ENCODE assay signal across 8 cellular contexts in genomic region chr7:143279186-143280098, GRCh38. TPM values are rescaled to one million over a fixed set of nuclear protein-coding genes. Genes with fewer than 3 reads are reported as not detected.
A peak's percentile ranks its signal among the peaks of the same experiment; 100 is the strongest.
DNase-seq lines count a peak whose midpoint lies in the region; ATAC-seq and TF ChIP-seq lines count a peak whose summit lies in the region.

No MANE protein-coding gene starts in this region.

- TF ChIP-seq CTCF in GM23338 (conservative IDR thresholded peaks at IDR 0.05; ENCODE audit: low read depth in 2 of 2): no peak
- TF ChIP-seq CTCF in progenitor cell of endocrine pancreas (IDR thresholded peaks at IDR 0.05; ENCODE audit: unreplicated experiment): no peak

- H3K27ac Mint-ChIP-seq in GM23338: no peak overlapping the region
- H3K27ac Mint-ChIP-seq in progenitor cell of endocrine pancreas: peak overlapping the region; percentile 89

- H3K27me3 Mint-ChIP-seq in GM23338 (ENCODE audit: insufficient read depth, low read depth, poor library complexity): peaks cover 5% of the 10 kb centered on the region
- H3K27me3 Mint-ChIP-seq in progenitor cell of endocrine pancreas: no peaks in the 10 kb centered on the region

- no peaks in the 10 kb centered on the region for H3K36me3 ChIP-seq in GM23338 (ENCODE audit: insufficient read depth)

- H3K9me3 Mint-ChIP-seq in GM23338 (no peaks in the 10 kb centered on the region), progenitor cell of endocrine pancreas (ENCODE audit: low read depth) (no peaks in the 10 kb centered on the region)

- H3K36me3 Mint-ChIP-seq in GM23338 (ENCODE audit: low read depth) (no peaks in the 10 kb centered on the region), progenitor cell of endocrine pancreas (ENCODE audit: insufficient read depth) (no peaks in the 10 kb centered on the region)

- H3K4me2 ChIP-seq in GM23338: no peak overlapping the region

- no peaks in the 10 kb centered on the region for H3K27me3 ChIP-seq in GM23338 (ENCODE audit: insufficient read depth)

- H3K4me3 Mint-ChIP-seq in GM23338 (no peak overlapping the region), progenitor cell of endocrine pancreas (ENCODE audit: low read depth) (peak overlapping the region; percentile 16)

- peaks cover 7% of the 10 kb centered on the region; the same call in 1 of the 2 replicates for H3F3A ChIP-seq in GM23338 (replicated peaks; ENCODE audit: low read depth)

- no peak overlapping the region for H2AFZ ChIP-seq in GM23338

- no peaks in the 10 kb centered on the region for H3K9me2 ChIP-seq in GM23338 (ENCODE audit: insufficient read depth)

- H3K4me1 Mint-ChIP-seq in GM23338: peaks cover 20% of the 10 kb centered on the region
- peaks cover 26% of the 10 kb centered on the region for H3K4me1 Mint-ChIP-seq in progenitor cell of endocrine pancreas (ENCODE audit: low read depth)

- no peaks in the 10 kb centered on the region for H3K79me2 ChIP-seq in GM23338 (replicated peaks; ENCODE audit: insufficient read depth)

- no peak overlapping the region for H3K4me3 ChIP-seq in GM23338

- no peaks in the 10 kb centered on the region for H4K20me1 ChIP-seq in GM23338 (replicated peaks; ENCODE audit: insufficient read depth)

- no peak overlapping the region for H3K27ac ChIP-seq in GM23338 (ENCODE audit: low read depth)

- H3K4me1 ChIP-seq in GM23338 (ENCODE audit: insufficient read depth): peaks cover 17% of the 10 kb centered on the region

- DNase-seq in GM23338 (ENCODE audit: low spot score) (peak; percentile 48), SW 1271 (lab: John Stamatoyannopoulos, UW) (peak; percentile 19 to 61), fibroblast of peridontal ligament (ENCODE audit: extremely low read depth) (peak; percentile 80), progenitor cell of endocrine pancreas (ENCODE audit: low spot score, unreplicated experiment) (no peak)
- no peak for DNase-seq in activated CD4-positive, alpha-beta T cell treated with anti-CD3 and anti-CD28 coated beads for 4 hours

- ATAC-seq in GM23338 (no peak), HG03045 (IDR thresholded peaks at IDR 0.05; ENCODE audit: unreplicated experiment) (no peak), HG02885 (IDR thresholded peaks at IDR 0.05; ENCODE audit: poor library complexity, unreplicated experiment) (no peak), GM18868 (IDR thresholded peaks at IDR 0.05; ENCODE audit: unreplicated experiment) (no peak)

TF ChIP-seq in GM23338, 12 proteins besides CTCF, POLR2A, EP300 and RAD21 (continues in another document):
- TF ChIP-seq ZNF462 (CRISPR knock-in tag; IDR thresholded peaks at IDR 0.05): no peak
- no peak for TF ChIP-seq STAT1 (IDR thresholded peaks at IDR 0.05; ENCODE audit: unreplicated experiment)
- no peak for TF ChIP-seq NANOG (IDR thresholded peaks at IDR 0.05; ENCODE audit: borderline replicate concordance)
- no peak for TF ChIP-seq EZH2phosphoT487 (IDR thresholded peaks at IDR 0.05; ENCODE audit: unreplicated experiment)
- TF ChIP-seq JUNB (IDR thresholded peaks at IDR 0.05; ENCODE audit: unreplicated experiment): no peak
- TF ChIP-seq ZNF114 (CRISPR knock-in tag; IDR thresholded peaks at IDR 0.05): no peak
- no peak for TF ChIP-seq ZNF331 (CRISPR knock-in tag; IDR thresholded peaks at IDR 0.05; ENCODE audit: low read depth)
- no peak for TF ChIP-seq CREB1 (CRISPR knock-in tag; IDR thresholded peaks at IDR 0.05; ENCODE audit: low read depth)

RNA-seq across cellular contexts. Expression of gene TMEM139, which starts 5.3 kb away (rescaled TPM):
- total RNA-seq in GM23338 (2014; rRNA removed; shearing (Covaris generic)): 2.3 and 3.6 TPM in 2 replicates
- 1.7 and 3.3 TPM in 2 replicates for polyA plus RNA-seq in GM23338 (2016; fragmentation: Nextera tagmentation; extraction: Ambion mirVana)
- total RNA-seq in progenitor cell of endocrine pancreas: 4.7 and 5.1 TPM in 2 replicates

RNA-seq across cellular contexts. Expression of gene CASP2, which starts 8.7 kb away (rescaled TPM):
- 15.7 and 21.8 TPM in 2 replicates for total RNA-seq in GM23338 (2014; rRNA removed; shearing (Covaris generic))
- polyA plus RNA-seq in GM23338 (2016; fragmentation: Nextera tagmentation; extraction: Ambion mirVana): 13.7 and 17.7 TPM in 2 replicates
- total RNA-seq in progenitor cell of endocrine pancreas: 65.5 and 68.9 TPM in 2 replicates

RNA-seq across cellular contexts. Expression of gene GSTK1, which starts 16.2 kb away (rescaled TPM):
- total RNA-seq in GM23338 (2014; rRNA removed; shearing (Covaris generic)): 26.4 and 27.3 TPM in 2 replicates
- 26.3 and 27.5 TPM in 2 replicates for polyA plus RNA-seq in GM23338 (2016; fragmentation: Nextera tagmentation; extraction: Ambion mirVana)
- total RNA-seq in progenitor cell of endocrine pancreas: 110 and 114 TPM in 2 replicates

RNA-seq across cellular contexts. Expression of gene CLCN1, which starts 36.5 kb away (rescaled TPM):
- 0.23 and 0.38 TPM in 2 replicates for total RNA-seq in GM23338 (2014; rRNA removed; shearing (Covaris generic))
- polyA plus RNA-seq in GM23338 (2016; fragmentation: Nextera tagmentation; extraction: Ambion mirVana): 0.43 and 0.48 TPM in 2 replicates
- total RNA-seq in progenitor cell of endocrine pancreas: 0.09 and 0.14 TPM in 2 replicates

RNA-seq across cellular contexts. Expression of gene TAS2R40, which starts 57.6 kb away (rescaled TPM):
- total RNA-seq in GM23338 (2014; rRNA removed; shearing (Covaris generic)): not detected in 2 replicates
- not detected in 2 replicates for polyA plus RNA-seq in GM23338 (2016; fragmentation: Nextera tagmentation; extraction: Ambion mirVana)
- not detected in 2 replicates for total RNA-seq in progenitor cell of endocrine pancreas

Comparison
In these comparisons a context has a peak if more than half of its experiments do, and no peak if none do; other contexts are left out.
1. DNase-seq: peak in GM23338 (single experiment), SW 1271 (2 of 2) and fibroblast of peridontal ligament (single experiment); none in progenitor cell of endocrine pancreas (single experiment) and activated CD4-positive, alpha-beta T cell treated with anti-CD3 and anti-CD28 coated beads for 4 hours (0 of 2).